ENCODE assay signal across 9 cellular contexts in the genomic region with DNA sequence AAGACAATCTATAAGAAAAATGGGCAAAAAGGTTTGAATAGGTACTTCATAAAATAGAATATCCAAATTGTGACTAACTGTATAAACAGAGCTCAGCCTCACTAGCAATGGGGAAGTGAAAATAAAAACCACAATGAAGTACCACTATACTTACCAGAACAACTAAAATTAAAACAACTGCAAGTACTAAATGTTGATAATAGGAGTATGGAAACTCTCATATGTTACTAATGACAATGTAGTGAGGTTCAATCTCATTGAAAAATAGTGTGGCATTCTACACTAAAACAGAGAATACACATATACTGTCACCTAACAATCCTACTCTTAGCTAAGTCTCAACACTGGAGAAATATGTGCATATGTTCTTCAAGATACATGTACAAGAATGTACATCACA.
DNase-seq lines count a peak whose midpoint lies in the region; ATAC-seq and TF ChIP-seq lines count a peak whose summit lies in the region.
"Had no signal": no experiment of that assay in that cellular context is flagged by ENCODE, and none has a peak within 500 bp of the region (broad histone marks: within the 10 kb centered on the region; RNA-seq: fewer than 3 reads in every experiment).

No MANE protein-coding gene starts in this region.

- TF ChIP-seq CTCF in GM20000 (IDR thresholded peaks at IDR 0.05; ENCODE audit: extremely low read depth, missing control alignments) (no peak), endothelial cell (IDR thresholded peaks at IDR 0.05; ENCODE audit: unreplicated experiment) (no peak)

- no peak overlapping the region for H3K4me3 Mint-ChIP-seq in endothelial cell (ENCODE audit: unreplicated experiment)

- H3K4me1 Mint-ChIP-seq in endothelial cell (ENCODE audit: unreplicated experiment) = no peaks in the 10 kb centered on the region

- no peaks in the 10 kb centered on the region for H3K36me3 Mint-ChIP-seq in endothelial cell (ENCODE audit: low read depth, unreplicated experiment)

- intact Hi-C loops in head of caudate nucleus (cut with DNase I) = no loop called here

- H3K27ac Mint-ChIP-seq in endothelial cell (ENCODE audit: unreplicated experiment) = no peak overlapping the region

- no peaks in the 10 kb centered on the region for H3K27me3 Mint-ChIP-seq in endothelial cell (ENCODE audit: unreplicated experiment)

- H3K9me3 Mint-ChIP-seq in endothelial cell (ENCODE audit: unreplicated experiment) = no peaks in the 10 kb centered on the region

- DNase-seq in GM20000 (ENCODE audit: low spot score) (peak; percentile 46), SIG-M5 treated with dmso at 0.1 percent for 504 hours (lab: John Stamatoyannopoulos, UW; ENCODE audit: unreplicated experiment) (peak; percentile 59), endothelial cell (ENCODE audit: low spot score) (no peak), HT-29 (ENCODE audit: low spot score) (no peak), head of caudate nucleus (no peak), NCI-H2107 treated with DMSO at 0.1 percent for 48 hours (lab: John Stamatoyannopoulos, UW; ENCODE audit: unreplicated experiment) (no peak)
- DNase-seq: DMS 273 treated with DMSO at 0.1 percent for 48 hours had no signal

- ATAC-seq in GM18499 (IDR thresholded peaks at IDR 0.05; ENCODE audit: insufficient read depth, unreplicated experiment) (peak; percentile 97), HG03108 (IDR thresholded peaks at IDR 0.05; ENCODE audit: unreplicated experiment) (peak; percentile 93)

Comparison
In these comparisons a context has a peak if more than half of its experiments do, and no peak if none do; other contexts are left out.
1. DNase-seq: peak in GM20000 (single experiment) and SIG-M5 treated with dmso at 0.1 percent for 504 hours (single experiment); none in endothelial cell (single experiment), HT-29 (single experiment), head of caudate nucleus (0 of 42) and NCI-H2107 treated with DMSO at 0.1 percent for 48 hours (single experiment).